ENCODE assay signal across 20 cellular contexts in genomic region chr9:87401681-87402080, GRCh38.
DNase-seq lines count a peak whose midpoint lies in the region; ATAC-seq, FAIRE-seq and TF ChIP-seq lines count a peak whose summit lies in the region.
"Had no signal": no experiment of that assay in that cellular context is flagged by ENCODE, and none has a peak within 500 bp of the region (broad histone marks: within the 10 kb centered on the region; RNA-seq: fewer than 3 reads in every experiment).

No MANE protein-coding gene starts in this region.

- H2BK5ac ChIP-seq in H1 (ENCODE audit: low read depth, low read length) (peak overlapping the region; percentile 16; the same call in 1 of the 2 replicates), mesendoderm (ENCODE audit: low read length) (no peak overlapping the region)

- FAIRE-seq in H1 (lab: Jason Lieb, UNC): no peak
- FAIRE-seq: GM12891, H54 had no signal

- H3K79me1 ChIP-seq in H1 (ENCODE audit: low read depth, low read length) (peaks cover 4% of the 10 kb centered on the region; the same call in 1 of the 2 replicates), mesendoderm (ENCODE audit: low read length) (no peaks in the 10 kb centered on the region)

- H3K9me3 ChIP-seq in SK-N-MC (ENCODE audit: low read depth, low read length) (no peaks in the 10 kb centered on the region), H1 (ENCODE audit: insufficient read depth in 2 of 2, low read depth in 1 of 2, low read length in 1 of 2) (no peaks in the 10 kb centered on the region), breast epithelium (no peaks in the 10 kb centered on the region)

- H3K27ac ChIP-seq in SK-N-MC (peak overlapping the region; percentile 94), H1 (ENCODE audit: low read depth, low read length) (no peak overlapping the region), mesendoderm (ENCODE audit: low read depth, low read length) (peak overlapping the region; percentile 39), breast epithelium (no peak overlapping the region)
- H3K27ac ChIP-seq: BLaER1 treated with 17β-estradiol and CSF1 and Interleukin-3, amounts not matched to agents 10 nM and 100 nM; HL-60 had no signal

- H3K4me3 ChIP-seq in SK-N-MC (no peak overlapping the region), H1 (ENCODE audit: extremely low read depth in 1 of 4, insufficient read depth in 2 of 4, low read depth in 3 of 4, low read length in 4 of 4) (no peak overlapping the region), mesendoderm (ENCODE audit: low read length) (no peak overlapping the region), breast epithelium (no peak overlapping the region)
- H3K4me3 ChIP-seq: BLaER1 treated with 17β-estradiol and CSF1 and Interleukin-3, amounts not matched to agents 10 nM and 100 nM had no signal

- no peak overlapping the region for H3K4me2 ChIP-seq in H1 (ENCODE audit: insufficient read depth in 1 of 2, low read depth in 2 of 2, low read length in 2 of 2)
- no peak overlapping the region for H3K4me2 ChIP-seq in mesendoderm (ENCODE audit: low read length)
- H3K4me2 ChIP-seq: BLaER1 treated with 17β-estradiol and CSF1 and Interleukin-3, amounts not matched to agents 10 nM and 100 nM had no signal

- H3K27me3 ChIP-seq in H1 (replicated peaks in 1 of 4; ENCODE audit: control insufficient read depth in 3 of 4, extremely low read depth in 1 of 4, insufficient read depth in 3 of 4, low read length in 3 of 4) (no peaks in the 10 kb centered on the region), mesendoderm (ENCODE audit: insufficient read depth, low read length, poor library complexity) (no peaks in the 10 kb centered on the region), breast epithelium (no peaks in the 10 kb centered on the region)
- H3K27me3 ChIP-seq: BLaER1 treated with 17β-estradiol and CSF1 and Interleukin-3, amounts not matched to agents 10 nM and 100 nM had no signal

- H4K5ac ChIP-seq in H1 (ENCODE audit: insufficient read length, low read depth, low read length) (peak overlapping the region; percentile 19), mesendoderm (ENCODE audit: low read length) (no peak overlapping the region)

- no peaks in the 10 kb centered on the region for H4K20me1 ChIP-seq in H1 (replicated peaks in 1 of 2; ENCODE audit: control insufficient read depth in 1 of 2, insufficient read depth in 2 of 2, low read length in 2 of 2)
- H4K20me1 ChIP-seq: BLaER1 treated with 17β-estradiol and CSF1 and Interleukin-3, amounts not matched to agents 10 nM and 100 nM had no signal

- CTCF ChIA-PET in H1 (lab: Charles Lee; ENCODE audit: partially characterized antibody): interaction anchor here (0.6 to 0.7 kb wide), 2 partner anchors 141 to 182 kb away, joined by 3 read pairs; no protein-coding TSS in a partner anchor

- no peak overlapping the region; the same call in 1 of the 2 replicates for H2BK20ac ChIP-seq in H1 (ENCODE audit: low read length)

- H3K36me3 ChIP-seq in SK-N-MC (ENCODE audit: insufficient read depth, low read length): no peaks in the 10 kb centered on the region
- no peaks in the 10 kb centered on the region for H3K36me3 ChIP-seq in H1 (ENCODE audit: control insufficient read depth in 2 of 4, insufficient read depth in 4 of 4, low read length in 3 of 4)
- no peaks in the 10 kb centered on the region for H3K36me3 ChIP-seq in mesendoderm (ENCODE audit: control insufficient read depth, insufficient read depth, low read length)
- H3K36me3 ChIP-seq in breast epithelium: no peaks in the 10 kb centered on the region
- H3K36me3 ChIP-seq: BLaER1 treated with 17β-estradiol and CSF1 and Interleukin-3, amounts not matched to agents 10 nM and 100 nM had no signal

- no peak overlapping the region for H2BK15ac ChIP-seq in H1 (ENCODE audit: low read length)
- H2BK15ac ChIP-seq in mesendoderm (replicated peaks; ENCODE audit: low read depth): no peak overlapping the region

- H3K4ac ChIP-seq in H1 (replicated peaks; ENCODE audit: insufficient read length, low read depth, low read length) (peak overlapping the region; percentile 55), mesendoderm (ENCODE audit: low read depth, low read length) (no peak overlapping the region)

- H3K9ac ChIP-seq in SK-N-MC (ENCODE audit: insufficient read length) (peak overlapping the region; percentile 3), H1 (replicated peaks in 1 of 4; ENCODE audit: extremely low read depth in 1 of 4, low read depth in 3 of 4, low read length in 3 of 4) (no peak overlapping the region), mesendoderm (ENCODE audit: low read length) (no peak overlapping the region)
- H3K9ac ChIP-seq: BLaER1 treated with 17β-estradiol and CSF1 and Interleukin-3, amounts not matched to agents 10 nM and 100 nM had no signal

- H3K79me2 ChIP-seq in H1 (ENCODE audit: control insufficient read depth in 1 of 2, insufficient read depth in 2 of 2, low read length in 2 of 2) (no peaks in the 10 kb centered on the region), mesendoderm (ENCODE audit: control insufficient read depth, insufficient read depth, low read length) (no peaks in the 10 kb centered on the region)

- no peak for TF ChIP-seq EP300 in H1 (IDR thresholded peaks at IDR 0.05; ENCODE audit: borderline replicate concordance in 1 of 2, low read depth in 2 of 2, low read length in 2 of 2)

- H2AFZ ChIP-seq in H1 (ENCODE audit: low read length): no peak overlapping the region

- peak overlapping the region; percentile 87; the same call in 1 of the 2 replicates for H2AK5ac ChIP-seq in H1 (ENCODE audit: low read depth, low read length)
- no peak overlapping the region for H2AK5ac ChIP-seq in mesendoderm (ENCODE audit: low read length)

- peak; percentile 46 for DNase-seq in Caki2 (ENCODE audit: low read depth)
- DNase-seq in SK-N-MC (ENCODE audit: low read depth, low spot score): no peak
- no peak for DNase-seq in H1 (ENCODE audit: low read depth in 1 of 2, low spot score in 2 of 2)
- DNase-seq in mesendoderm: peak; percentile 58
- no peak for DNase-seq in breast epithelium (ENCODE audit: low spot score in 2 of 2)
- DNase-seq in OCI-M2 (lab: John Stamatoyannopoulos, UW; ENCODE audit: unreplicated experiment): no peak
- no peak for DNase-seq in activated CD4-positive, alpha-beta T cell treated with anti-CD3 and anti-CD28 coated beads, Interleukin-2, amount 50 U/mL, for 4 hours
- DNase-seq: 8988T; CD8-positive, alpha-beta T cell; DMS 273 treated with DMSO at 0.1 percent for 48 hours; DMS53; DND-41; EL; HFFc6 had no signal

- H4K8ac ChIP-seq in H1 (ENCODE audit: extremely low read depth, insufficient read depth, low read length) (no peak overlapping the region), mesendoderm (ENCODE audit: low read depth, low read length) (no peak overlapping the region)

- no peak overlapping the region for H3K23ac ChIP-seq in H1 (ENCODE audit: insufficient read length)
- no peak overlapping the region for H3K23ac ChIP-seq in mesendoderm (ENCODE audit: low read length)

- peak overlapping the region; percentile 25 for H2BK120ac ChIP-seq in H1 (replicated peaks; ENCODE audit: low read depth, low read length)
- H2BK120ac ChIP-seq in mesendoderm (ENCODE audit: low read depth, low read length): no peak overlapping the region

- TF ChIP-seq CTCF in H1 (IDR thresholded peaks at IDR 0.05; ENCODE audit: control extremely low read depth in 1 of 3, insufficient read depth in 1 of 3, low read depth in 1 of 3, low read length in 3 of 3) (no peak), breast epithelium (IDR thresholded peaks at IDR 0.05) (no peak)

- no peaks in the 10 kb centered on the region; the same call in 1 of the 2 replicates for H3K23me2 ChIP-seq in H1 (ENCODE audit: low read depth, low read length)

- H4K91ac ChIP-seq in H1 (replicated peaks; ENCODE audit: insufficient read length, low read length): peak overlapping the region; percentile 75

- H2BK12ac ChIP-seq in H1 (ENCODE audit: low read depth, low read length): peak overlapping the region; percentile 19; the same call in 1 of the 2 replicates

- H3K14ac ChIP-seq in H1 (ENCODE audit: insufficient read length): no peak overlapping the region

- in situ Hi-C loops in Caki2 (cut with HindIII; ENCODE audit: low pct_unique_long_range_greater_than_20kb, low sequenced_read_pairs): no loop called here

- POLR2A ChIA-PET in H1 (lab: Charles Lee; ENCODE audit: partially characterized antibody): no interaction called here

- peak overlapping the region; percentile 76; the same call in 1 of the 2 replicates for H3K18ac ChIP-seq in H1 (ENCODE audit: extremely low read depth, low read length)
- peak overlapping the region; percentile 6 for H3K18ac ChIP-seq in mesendoderm (ENCODE audit: low read length)

- H3K4me1 ChIP-seq in H1 (replicated peaks in 1 of 4; ENCODE audit: control insufficient read depth in 3 of 4, insufficient read depth in 4 of 4, low read length in 3 of 4) (peaks cover 4 to 27% (median 20%) of the 10 kb centered on the region in 4 experiments; a peak in 6 of 7 replicates), mesendoderm (ENCODE audit: control insufficient read depth, low read depth, low read length) (peaks cover 12% of the 10 kb centered on the region), breast epithelium (no peaks in the 10 kb centered on the region)

- no peak for TF ChIP-seq RAD21 in H1 (IDR thresholded peaks at IDR 0.05 in 1 of 2, conservative IDR thresholded peaks at IDR 0.05 in 1 of 2; ENCODE audit: low read depth in 2 of 2, low read length in 2 of 2)

- TF ChIP-seq POLR2A in H1 (IDR thresholded peaks at IDR 0.05; ENCODE audit: control extremely low read depth in 1 of 2, low read depth in 2 of 2, low read length in 2 of 2) (no peak), breast epithelium (IDR thresholded peaks at IDR 0.05) (no peak)

- ATAC-seq in GM21737 (IDR thresholded peaks at IDR 0.05; ENCODE audit: unreplicated experiment): no peak
- ATAC-seq: CD8-positive, alpha-beta T cell; HCT116 had no signal

- intact Hi-C loops in breast epithelium (cut with DNase I; ENCODE audit: low total_unique reads): no loop called here

- 81% methylated on average over 7 of the region's 7 CpGs; no CpG with 5 or more reads in 1 of the 2 experiments for WGBS in H1 (ENCODE audit: extremely low coverage in 1 of 2, insufficient coverage in 1 of 2, insufficient read length in 1 of 2, insufficient replicate concordance in 2 of 2, low coverage in 1 of 2, low lambda C conversion rate in 2 of 2, missing lambda C conversion rate in 1 of 2), 2 experiments
- WGBS in mesendoderm (ENCODE audit: extremely low coverage, insufficient coverage, low lambda C conversion rate): no CpG with 5 or more reads among the region's 7 CpGs

- H3K56ac ChIP-seq in H1 (replicated peaks; ENCODE audit: insufficient read length, low read depth, low read length) (no peak overlapping the region), mesendoderm (ENCODE audit: low read length) (peak overlapping the region; percentile 71)

TF ChIP-seq in H1, 55 proteins besides CTCF, POLR2A, EP300 and RAD21 (continues in another document):
- TF ChIP-seq KDM5A (IDR thresholded peaks at IDR 0.05; ENCODE audit: low read length): no peak
- TF ChIP-seq NRF1 (IDR thresholded peaks at IDR 0.05; ENCODE audit: low read depth, low read length): no peak
- TF ChIP-seq SIX5 (IDR thresholded peaks at IDR 0.05; ENCODE audit: low read depth, low read length): no peak
- TF ChIP-seq GABPA (IDR thresholded peaks at IDR 0.05; ENCODE audit: borderline replicate concordance, insufficient read depth, low read length): no peak

Comparison
In these comparisons a context has a peak if more than half of its experiments do, and no peak if none do; other contexts are left out.
1. DNase-seq: peak in Caki2 (single experiment) and mesendoderm (single experiment); none in SK-N-MC (single experiment), H1 (0 of 2), breast epithelium (0 of 2), OCI-M2 (single experiment) and activated CD4-positive, alpha-beta T cell treated with anti-CD3 and anti-CD28 coated beads, Interleukin-2, amount 50 U/mL, for 4 hours (0 of 2).
2. H3K27ac ChIP-seq: peak in SK-N-MC (single experiment) and mesendoderm (single experiment); none in H1 (single experiment) and breast epithelium (0 of 2).